In the genomic region with DNA sequence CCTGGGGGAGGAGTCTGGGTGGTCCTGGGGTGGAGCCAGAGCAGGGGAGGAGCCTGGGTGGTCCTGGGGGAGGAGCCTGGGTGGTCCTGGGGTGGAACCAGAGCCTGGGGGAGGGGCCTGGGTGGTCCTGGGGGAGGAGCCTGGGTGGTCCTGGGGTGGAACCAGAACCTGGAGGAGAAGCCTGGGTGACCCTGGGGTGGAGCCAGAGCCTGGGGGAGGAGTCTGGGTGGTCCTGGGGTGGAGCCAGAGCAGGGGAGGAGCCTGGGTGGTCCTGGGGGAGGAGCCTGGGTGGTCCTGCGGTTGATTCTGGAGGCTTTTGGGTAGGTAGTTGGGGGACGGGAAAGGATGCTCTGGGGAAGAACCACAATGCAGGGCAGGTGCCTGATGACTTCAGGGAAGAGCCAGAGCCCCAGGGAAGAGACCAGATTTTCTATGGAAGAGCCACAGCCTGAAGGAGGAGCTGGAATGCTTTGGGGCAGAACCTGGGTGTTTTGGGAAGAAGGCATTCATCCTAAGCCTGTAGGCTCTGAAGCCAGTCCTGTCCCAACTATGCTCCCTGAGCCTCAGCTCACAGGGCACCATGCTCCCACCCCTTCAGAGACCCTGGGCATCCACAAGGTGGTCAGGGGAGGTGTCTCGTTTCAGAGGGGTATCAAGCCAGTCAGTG, we compare ENCODE assay signal across 17 cellular contexts. TPM values are rescaled to one million over a fixed set of nuclear protein-coding genes. Genes with fewer than 3 reads are reported as not detected.
"Had no signal": no experiment of that assay in that cellular context is flagged by ENCODE, and none has a peak within 500 bp of the region (broad histone marks: within the 10 kb centered on the region; RNA-seq: fewer than 3 reads in every experiment).

No MANE protein-coding gene starts in this region.

- ATAC-seq: activated T-cell treated with anti-CD3 and anti-CD28 coated beads, Interleukin-2, amount 50 U/mL, for 4 hours; effector memory CD8-positive, alpha-beta T cell; gastroesophageal sphincter; stimulated activated naive CD8-positive, alpha-beta T cell treated with anti-CD3 and anti-CD28 coated beads, Interleukin-15, Interleukin-2, amounts not matched to agents 100 U/mL and 50 U/mL, for 24 hours had no signal

- H3K27ac Mint-ChIP-seq: activated naive CD8-positive, alpha-beta T cell; brain; effector memory CD8-positive, alpha-beta T cell; T-helper 1 cell treated with Interleukin-12 subunit alpha and Interleukin-12 subunit beta and Interleukin-4 antibody, amounts not matched to agents 30 μg/mL and 1 μg/mL, for 36 hours had no signal

- H3K9me3 Mint-ChIP-seq: activated T-cell treated with anti-CD3 and anti-CD28 coated beads, Interleukin-2, amount 50 U/mL, for 4 hours; central memory CD8-positive, alpha-beta T cell; effector memory CD8-positive, alpha-beta T cell; neural crest cell; T-helper 1 cell treated with Interleukin-12 subunit alpha and Interleukin-12 subunit beta and Interleukin-4 antibody, amounts not matched to agents 30 μg/mL and 1 μg/mL, for 36 hours had no signal

- H3K36me3 ChIP-seq: ovary had no signal

- H3K4me3 Mint-ChIP-seq: activated naive CD8-positive, alpha-beta T cell; activated T-cell treated with anti-CD3 and anti-CD28 coated beads, Interleukin-2, amount 50 U/mL, for 4 hours; brain; central memory CD8-positive, alpha-beta T cell; effector memory CD8-positive, alpha-beta T cell; T-helper 1 cell treated with Interleukin-12 subunit alpha and Interleukin-12 subunit beta and Interleukin-4 antibody, amounts not matched to agents 30 μg/mL and 1 μg/mL, for 36 hours had no signal

- H3K27ac ChIP-seq: gastroesophageal sphincter, hepatocyte, ovary had no signal

- DNase-seq: activated CD4-positive, alpha-beta T cell treated with anti-CD3 and anti-CD28 coated beads, Interleukin-2, amount 50 U/mL, for 4 hours; activated gamma-delta T cell; activated T-cell treated with anti-CD3 and anti-CD28 coated beads, Interleukin-2, amount 50 U/mL, for 4 hours; effector memory CD8-positive, alpha-beta T cell; kidney glomerular epithelial cell; stimulated activated CD4-positive, alpha-beta T cell treated with anti-CD3 and anti-CD28 coated beads, Interleukin-2, amount 100 ng/mL, for 48 hours; stimulated activated naive CD8-positive, alpha-beta T cell treated with anti-CD3 and anti-CD28 coated beads, Interleukin-15, Interleukin-2, amounts not matched to agents 100 U/mL and 50 U/mL, for 24 hours had no signal

- H3K4me3 ChIP-seq: gastroesophageal sphincter, hepatocyte, ovary had no signal

- H3K9me3 ChIP-seq: gastroesophageal sphincter, ovary had no signal

- H3K36me3 Mint-ChIP-seq: activated naive CD8-positive, alpha-beta T cell had no signal

- H3K27me3 Mint-ChIP-seq: central memory CD8-positive, alpha-beta T cell had no signal

- H3K27me3 ChIP-seq: gastroesophageal sphincter, hepatocyte, ovary had no signal

RNA-seq across cellular contexts. Expression of gene CCER2, which starts 33.7 kb away (rescaled TPM):
- total RNA-seq: epithelial cell of proximal tubule, hepatocyte, mesenteric fat pad had no signal
